In the genomic region with DNA sequence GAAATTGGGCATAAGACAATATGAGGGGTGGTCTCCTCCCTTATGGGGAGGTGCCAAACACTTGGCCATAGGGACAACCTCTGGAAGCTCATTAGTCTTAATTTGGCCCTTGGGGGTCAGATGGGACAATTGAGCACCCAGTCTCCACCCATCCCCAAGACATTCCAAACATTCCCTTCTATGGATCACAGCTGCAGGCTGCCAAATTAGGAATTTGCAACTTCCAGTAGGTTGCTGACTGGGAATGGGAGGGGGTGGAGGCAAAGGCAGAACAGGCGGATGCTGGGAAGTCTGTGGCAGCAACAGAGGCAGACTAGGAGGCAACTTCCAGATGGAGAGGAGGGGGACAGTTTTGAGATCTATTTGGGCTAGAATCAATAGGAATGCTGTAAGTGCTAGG, we compare ENCODE assay signal across 12 cellular contexts. TPM values are rescaled to one million over a fixed set of nuclear protein-coding genes. Genes with fewer than 3 reads are reported as not detected.
DNase-seq lines count a peak whose midpoint lies in the region; ATAC-seq, FAIRE-seq and TF ChIP-seq lines count a peak whose summit lies in the region.
"Had no signal": no experiment of that assay in that cellular context is flagged by ENCODE, and none has a peak within 500 bp of the region (broad histone marks: within the 10 kb centered on the region; RNA-seq: fewer than 3 reads in every experiment).

No MANE protein-coding gene starts in this region.

- no peak for TF ChIP-seq CTCF in mesothelial cell of epicardium (IDR thresholded peaks at IDR 0.05; ENCODE audit: unreplicated experiment)

- FAIRE-seq in HTR-8/SVneo (lab: Jason Lieb, UNC), result no peak

- H3K27ac Mint-ChIP-seq in dendritic cell treated with granulocyte-macrophage colony-stimulating factor and Interleukin-4, amounts not matched to agents 40 ng/mL and 50 ng/mL, for 4 days, result peak overlapping the region; percentile 95
- H3K27ac Mint-ChIP-seq in mesothelial cell of epicardium, result peak overlapping the region; percentile 90

- peaks cover 29% of the 10 kb centered on the region for H3K36me3 Mint-ChIP-seq in dendritic cell treated with granulocyte-macrophage colony-stimulating factor and Interleukin-4, amounts not matched to agents 40 ng/mL and 50 ng/mL, for 4 days (ENCODE audit: low read depth)
- H3K36me3 Mint-ChIP-seq in mesothelial cell of epicardium, result peaks cover 4% of the 10 kb centered on the region

- intact Hi-C loops in dendritic cell treated with granulocyte-macrophage colony-stimulating factor and Interleukin-4, amounts not matched to agents 40 ng/mL and 50 ng/mL, for 4 days (cut with micrococcal nuclease), result no loop called here

- H3K4me1 Mint-ChIP-seq in dendritic cell treated with granulocyte-macrophage colony-stimulating factor and Interleukin-4, amounts not matched to agents 40 ng/mL and 50 ng/mL, for 4 days (ENCODE audit: low read depth), result peaks cover 35% of the 10 kb centered on the region
- H3K4me1 Mint-ChIP-seq in mesothelial cell of epicardium, result peaks cover 36% of the 10 kb centered on the region

- no peak for ATAC-seq in HG03196 (IDR thresholded peaks at IDR 0.05; ENCODE audit: unreplicated experiment)
- ATAC-seq in HG03432 (IDR thresholded peaks at IDR 0.05; ENCODE audit: unreplicated experiment), result no peak
- ATAC-seq: stimulated activated naive CD8-positive, alpha-beta T cell treated with anti-CD3 and anti-CD28 coated beads, Interleukin-15, amount 100 ng/mL, for 72 hours had no signal

- H3K9me3 Mint-ChIP-seq in dendritic cell treated with granulocyte-macrophage colony-stimulating factor and Interleukin-4, amounts not matched to agents 40 ng/mL and 50 ng/mL, for 4 days, result no peaks in the 10 kb centered on the region
- H3K9me3 Mint-ChIP-seq in mesothelial cell of epicardium, result no peaks in the 10 kb centered on the region
- H3K9me3 Mint-ChIP-seq: stimulated activated naive CD8-positive, alpha-beta T cell treated with anti-CD3 and anti-CD28 coated beads, Interleukin-15, amount 100 ng/mL, for 72 hours had no signal

- DNase-seq in AG08395 (ENCODE audit: low spot score) (peak; percentile 87), HTR-8/SVneo (ENCODE audit: insufficient read length, low spot score) (peak; percentile 46), mesothelial cell of epicardium (ENCODE audit: low spot score in 2 of 2, unreplicated experiment in 2 of 2) (no peak), NCI-H446 (lab: John Stamatoyannopoulos, UW) (no peak), NCI-H69 (lab: John Stamatoyannopoulos, UW) (no peak)
- DNase-seq: DMS53; NCI-H1417; stimulated activated naive CD8-positive, alpha-beta T cell treated with anti-CD3 and anti-CD28 coated beads, Interleukin-15, amount 100 ng/mL, for 72 hours; T1000 had no signal

- no peaks in the 10 kb centered on the region for H3K27me3 Mint-ChIP-seq in dendritic cell treated with granulocyte-macrophage colony-stimulating factor and Interleukin-4, amounts not matched to agents 40 ng/mL and 50 ng/mL, for 4 days
- H3K27me3 Mint-ChIP-seq in mesothelial cell of epicardium (ENCODE audit: low read depth), result no peaks in the 10 kb centered on the region
- H3K27me3 Mint-ChIP-seq: stimulated activated naive CD8-positive, alpha-beta T cell treated with anti-CD3 and anti-CD28 coated beads, Interleukin-15, amount 100 ng/mL, for 72 hours had no signal

- H3K4me3 Mint-ChIP-seq in dendritic cell treated with granulocyte-macrophage colony-stimulating factor and Interleukin-4, amounts not matched to agents 40 ng/mL and 50 ng/mL, for 4 days, result no peak overlapping the region
- peak overlapping the region; percentile 91 for H3K4me3 Mint-ChIP-seq in mesothelial cell of epicardium
- H3K4me3 Mint-ChIP-seq: stimulated activated naive CD8-positive, alpha-beta T cell treated with anti-CD3 and anti-CD28 coated beads, Interleukin-15, amount 100 ng/mL, for 72 hours had no signal

RNA-seq across cellular contexts. Expression of a gene that starts 1.4 kb away (rescaled TPM):
- total RNA-seq in mesothelial cell of epicardium, result 63.1 to 69.4 TPM (median 64.4 TPM) in 3 replicates

RNA-seq across cellular contexts. Expression of a gene that starts 56.9 kb away (rescaled TPM):
- total RNA-seq in mesothelial cell of epicardium, result 10.5 to 13.1 TPM (median 11.3 TPM) in 3 replicates

Comparison
In these comparisons a context has a peak if more than half of its experiments do, and no peak if none do; other contexts are left out.
1. DNase-seq: peak in AG08395 (single experiment) and HTR-8/SVneo (single experiment); none in mesothelial cell of epicardium (0 of 2), NCI-H446 (0 of 2) and NCI-H69 (single experiment).